Comparison of ENCODE assay signal across 1 cellular context in the genomic region with DNA sequence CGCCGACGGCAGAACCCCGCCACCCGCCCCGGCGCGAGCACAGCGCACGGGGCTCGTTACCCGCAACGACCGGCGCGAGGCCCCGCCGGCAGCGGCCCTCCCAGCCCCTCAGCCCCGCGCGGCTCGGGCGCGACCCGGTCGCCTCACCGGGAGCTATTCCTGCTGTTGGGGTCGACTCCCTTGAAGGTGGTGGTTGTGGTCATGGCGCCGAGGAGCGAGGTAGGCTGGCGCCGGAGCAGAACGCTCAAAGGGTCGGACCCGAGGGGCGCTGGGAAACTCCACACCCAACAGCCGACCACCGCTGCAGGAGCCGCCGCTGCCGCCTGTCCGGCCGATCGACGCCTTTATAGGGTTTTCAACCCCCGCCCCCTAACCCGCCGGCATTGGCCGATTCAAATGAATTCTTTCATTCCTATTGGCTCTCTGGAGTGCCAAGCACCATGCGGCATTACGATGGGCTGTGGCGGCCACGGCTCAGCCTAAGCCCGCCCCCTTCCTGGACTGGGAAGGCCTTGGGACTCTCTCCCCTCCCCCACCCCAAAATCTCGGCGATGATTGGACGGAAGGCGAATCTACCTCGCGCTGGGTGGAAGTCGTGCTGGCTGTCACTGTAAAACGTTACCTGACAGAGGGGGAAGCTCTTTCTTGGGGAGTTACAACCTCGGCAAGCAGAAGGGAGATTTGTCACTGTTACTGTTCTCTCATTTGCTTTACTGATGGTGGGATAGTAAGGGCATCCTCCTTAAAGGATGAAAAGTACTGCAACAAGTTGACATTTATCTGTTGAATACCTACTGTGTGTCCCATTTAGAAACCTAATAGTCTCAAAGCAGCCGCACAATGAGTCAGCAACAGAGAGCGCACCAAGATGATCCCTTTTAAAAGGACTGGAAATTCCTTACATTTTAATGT.
A peak's percentile ranks its signal among the peaks of the same experiment; 100 is the strongest.
TF ChIP-seq lines count a peak whose summit lies in the region.

A gene with protein sequence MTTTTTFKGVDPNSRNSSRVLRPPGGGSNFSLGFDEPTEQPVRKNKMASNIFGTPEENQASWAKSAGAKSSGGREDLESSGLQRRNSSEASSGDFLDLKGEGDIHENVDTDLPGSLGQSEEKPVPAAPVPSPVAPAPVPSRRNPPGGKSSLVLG (minus strand): TSS at position 318 of the 912 bp plus-strand sequence. CDS start 115 bp downstream, at position 203.

TF ChIP-seq in GM12878, 131 proteins besides CTCF, POLR2A, EP300 and RAD21 (continued from another document and continues in another):
- TF ChIP-seq, protein P1, sequence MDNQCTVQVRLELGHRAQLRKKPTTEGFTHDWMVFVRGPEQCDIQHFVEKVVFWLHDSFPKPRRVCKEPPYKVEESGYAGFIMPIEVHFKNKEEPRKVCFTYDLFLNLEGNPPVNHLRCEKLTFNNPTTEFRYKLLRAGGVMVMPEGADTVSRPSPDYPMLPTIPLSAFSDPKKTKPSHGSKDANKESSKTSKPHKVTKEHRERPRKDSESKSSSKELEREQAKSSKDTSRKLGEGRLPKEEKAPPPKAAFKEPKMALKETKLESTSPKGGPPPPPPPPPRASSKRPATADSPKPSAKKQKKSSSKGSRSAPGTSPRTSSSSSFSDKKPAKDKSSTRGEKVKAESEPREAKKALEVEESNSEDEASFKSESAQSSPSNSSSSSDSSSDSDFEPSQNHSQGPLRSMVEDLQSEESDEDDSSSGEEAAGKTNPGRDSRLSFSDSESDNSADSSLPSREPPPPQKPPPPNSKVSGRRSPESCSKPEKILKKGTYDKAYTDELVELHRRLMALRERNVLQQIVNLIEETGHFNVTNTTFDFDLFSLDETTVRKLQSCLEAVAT (IDR thresholded peaks at IDR 0.05): 0 out of 2 replicates have a peak, but pooled peaks have one; percentile 50
- TF ChIP-seq GATAD2B (conservative IDR thresholded peaks at IDR 0.05; ENCODE audit: low read depth): peak; percentile 91
- no peak for TF ChIP-seq PAX8 (IDR thresholded peaks at IDR 0.05)
- no peak for TF ChIP-seq MTA2 (IDR thresholded peaks at IDR 0.05; ENCODE audit: low read depth)
- no peak for TF ChIP-seq MYB (IDR thresholded peaks at IDR 0.05; ENCODE audit: borderline replicate concordance, low read depth, low read length)
- TF ChIP-seq HDAC6 (IDR thresholded peaks at IDR 0.05; ENCODE audit: unreplicated experiment): peak; percentile 95
- TF ChIP-seq, protein P2, sequence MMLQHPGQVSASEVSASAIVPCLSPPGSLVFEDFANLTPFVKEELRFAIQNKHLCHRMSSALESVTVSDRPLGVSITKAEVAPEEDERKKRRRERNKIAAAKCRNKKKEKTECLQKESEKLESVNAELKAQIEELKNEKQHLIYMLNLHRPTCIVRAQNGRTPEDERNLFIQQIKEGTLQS (IDR thresholded peaks at IDR 0.05; ENCODE audit: borderline replicate concordance, extremely low read depth, low read depth, low read length): no peak
- TF ChIP-seq, protein P3, sequence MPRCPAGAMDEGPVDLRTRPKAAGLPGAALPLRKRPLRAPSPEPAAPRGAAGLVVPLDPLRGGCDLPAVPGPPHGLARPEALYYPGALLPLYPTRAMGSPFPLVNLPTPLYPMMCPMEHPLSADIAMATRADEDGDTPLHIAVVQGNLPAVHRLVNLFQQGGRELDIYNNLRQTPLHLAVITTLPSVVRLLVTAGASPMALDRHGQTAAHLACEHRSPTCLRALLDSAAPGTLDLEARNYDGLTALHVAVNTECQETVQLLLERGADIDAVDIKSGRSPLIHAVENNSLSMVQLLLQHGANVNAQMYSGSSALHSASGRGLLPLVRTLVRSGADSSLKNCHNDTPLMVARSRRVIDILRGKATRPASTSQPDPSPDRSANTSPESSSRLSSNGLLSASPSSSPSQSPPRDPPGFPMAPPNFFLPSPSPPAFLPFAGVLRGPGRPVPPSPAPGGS (IDR thresholded peaks at IDR 0.05; ENCODE audit: borderline replicate concordance, insufficient read depth, low read depth, low read length, poor library complexity, severe bottlenecking): peak; percentile 26
- TF ChIP-seq BMI1 (IDR thresholded peaks at IDR 0.05; ENCODE audit: borderline replicate concordance): no peak
- peak; percentile 99 for TF ChIP-seq SP1 (IDR thresholded peaks at IDR 0.05; ENCODE audit: low read depth, low read length)
- no peak for TF ChIP-seq ZZZ3 (IDR thresholded peaks at IDR 0.05; ENCODE audit: control insufficient read depth, insufficient read length, low read depth)
- TF ChIP-seq FOS (IDR thresholded peaks at IDR 0.05; ENCODE audit: borderline replicate concordance, extremely low read depth, insufficient read length): peak; percentile 83
- TF ChIP-seq IKZF2 (IDR thresholded peaks at IDR 0.05): 0 out of 4 replicates have a peak, but pooled peaks of 1 of the 2 experiments have one; percentile 16
- TF ChIP-seq BRCA1 (IDR thresholded peaks at IDR 0.05; ENCODE audit: low read depth, low read length): no peak
- TF ChIP-seq, protein P4, sequence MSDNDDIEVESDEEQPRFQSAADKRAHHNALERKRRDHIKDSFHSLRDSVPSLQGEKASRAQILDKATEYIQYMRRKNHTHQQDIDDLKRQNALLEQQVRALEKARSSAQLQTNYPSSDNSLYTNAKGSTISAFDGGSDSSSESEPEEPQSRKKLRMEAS (IDR thresholded peaks at IDR 0.05; ENCODE audit: low read depth, low read length): peak; percentile 55; the same call in 1 of the 2 replicates
- TF ChIP-seq ZNF24 (IDR thresholded peaks at IDR 0.05): no peak
- peak; percentile 100 for TF ChIP-seq POLR2AphosphoS5 (IDR thresholded peaks at IDR 0.05; ENCODE audit: low read length)
- TF ChIP-seq SMARCA5 (IDR thresholded peaks at IDR 0.05): peak; percentile 60; the same call in 1 of the 2 replicates
- TF ChIP-seq CHD2 (IDR thresholded peaks at IDR 0.05; ENCODE audit: borderline replicate concordance, low read depth, low read length): peak; percentile 95
- TF ChIP-seq ZSCAN29 (IDR thresholded peaks at IDR 0.05): peak; percentile 23; the same call in 1 of the 2 replicates
- peak; percentile 12; the same call in 1 of the 2 replicates for TF ChIP-seq SPI1 (IDR thresholded peaks at IDR 0.05; ENCODE audit: borderline replicate concordance, insufficient read depth, low read depth, low read length)
- TF ChIP-seq CHD1 (IDR thresholded peaks at IDR 0.05; ENCODE audit: low read depth, low read length): peak; percentile 78; the same call in 1 of the 2 replicates
- TF ChIP-seq RFX5 (IDR thresholded peaks at IDR 0.05; ENCODE audit: low read depth, low read length): no peak
- peak; percentile 52 for TF ChIP-seq RUNX3 (IDR thresholded peaks at IDR 0.05; ENCODE audit: low read length)
- TF ChIP-seq, protein P5, sequence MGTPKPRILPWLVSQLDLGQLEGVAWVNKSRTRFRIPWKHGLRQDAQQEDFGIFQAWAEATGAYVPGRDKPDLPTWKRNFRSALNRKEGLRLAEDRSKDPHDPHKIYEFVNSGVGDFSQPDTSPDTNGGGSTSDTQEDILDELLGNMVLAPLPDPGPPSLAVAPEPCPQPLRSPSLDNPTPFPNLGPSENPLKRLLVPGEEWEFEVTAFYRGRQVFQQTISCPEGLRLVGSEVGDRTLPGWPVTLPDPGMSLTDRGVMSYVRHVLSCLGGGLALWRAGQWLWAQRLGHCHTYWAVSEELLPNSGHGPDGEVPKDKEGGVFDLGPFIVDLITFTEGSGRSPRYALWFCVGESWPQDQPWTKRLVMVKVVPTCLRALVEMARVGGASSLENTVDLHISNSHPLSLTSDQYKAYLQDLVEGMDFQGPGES (IDR thresholded peaks at IDR 0.05): peak; percentile 90
- TF ChIP-seq, protein P6, sequence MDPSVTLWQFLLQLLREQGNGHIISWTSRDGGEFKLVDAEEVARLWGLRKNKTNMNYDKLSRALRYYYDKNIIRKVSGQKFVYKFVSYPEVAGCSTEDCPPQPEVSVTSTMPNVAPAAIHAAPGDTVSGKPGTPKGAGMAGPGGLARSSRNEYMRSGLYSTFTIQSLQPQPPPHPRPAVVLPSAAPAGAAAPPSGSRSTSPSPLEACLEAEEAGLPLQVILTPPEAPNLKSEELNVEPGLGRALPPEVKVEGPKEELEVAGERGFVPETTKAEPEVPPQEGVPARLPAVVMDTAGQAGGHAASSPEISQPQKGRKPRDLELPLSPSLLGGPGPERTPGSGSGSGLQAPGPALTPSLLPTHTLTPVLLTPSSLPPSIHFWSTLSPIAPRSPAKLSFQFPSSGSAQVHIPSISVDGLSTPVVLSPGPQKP (IDR thresholded peaks at IDR 0.05; ENCODE audit: low read depth, low read length): no peak
- peak in 1 of 2 experiments; percentile 59; a peak in 1 of 3 replicates for TF ChIP-seq EGR1 (IDR thresholded peaks at IDR 0.05; ENCODE audit: borderline replicate concordance in 1 of 2, low read depth in 2 of 2, low read length in 2 of 2)
- TF ChIP-seq CHD4 (IDR thresholded peaks at IDR 0.05): no peak
- no peak for TF ChIP-seq FOXK2 (IDR thresholded peaks at IDR 0.05)
- TF ChIP-seq, protein P7, sequence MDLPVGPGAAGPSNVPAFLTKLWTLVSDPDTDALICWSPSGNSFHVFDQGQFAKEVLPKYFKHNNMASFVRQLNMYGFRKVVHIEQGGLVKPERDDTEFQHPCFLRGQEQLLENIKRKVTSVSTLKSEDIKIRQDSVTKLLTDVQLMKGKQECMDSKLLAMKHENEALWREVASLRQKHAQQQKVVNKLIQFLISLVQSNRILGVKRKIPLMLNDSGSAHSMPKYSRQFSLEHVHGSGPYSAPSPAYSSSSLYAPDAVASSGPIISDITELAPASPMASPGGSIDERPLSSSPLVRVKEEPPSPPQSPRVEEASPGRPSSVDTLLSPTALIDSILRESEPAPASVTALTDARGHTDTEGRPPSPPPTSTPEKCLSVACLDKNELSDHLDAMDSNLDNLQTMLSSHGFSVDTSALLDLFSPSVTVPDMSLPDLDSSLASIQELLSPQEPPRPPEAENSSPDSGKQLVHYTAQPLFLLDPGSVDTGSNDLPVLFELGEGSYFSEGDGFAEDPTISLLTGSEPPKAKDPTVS (IDR thresholded peaks at IDR 0.05; ENCODE audit: low read depth, low read length): no peak
- no peak for TF ChIP-seq ZNF622 (IDR thresholded peaks at IDR 0.05)
- TF ChIP-seq JUND (IDR thresholded peaks at IDR 0.05; ENCODE audit: low read depth, low read length): no peak
- TF ChIP-seq POU2F2 (IDR thresholded peaks at IDR 0.05; ENCODE audit: borderline replicate concordance, low read depth, low read length): peak; percentile 96
- TF ChIP-seq, protein P8, sequence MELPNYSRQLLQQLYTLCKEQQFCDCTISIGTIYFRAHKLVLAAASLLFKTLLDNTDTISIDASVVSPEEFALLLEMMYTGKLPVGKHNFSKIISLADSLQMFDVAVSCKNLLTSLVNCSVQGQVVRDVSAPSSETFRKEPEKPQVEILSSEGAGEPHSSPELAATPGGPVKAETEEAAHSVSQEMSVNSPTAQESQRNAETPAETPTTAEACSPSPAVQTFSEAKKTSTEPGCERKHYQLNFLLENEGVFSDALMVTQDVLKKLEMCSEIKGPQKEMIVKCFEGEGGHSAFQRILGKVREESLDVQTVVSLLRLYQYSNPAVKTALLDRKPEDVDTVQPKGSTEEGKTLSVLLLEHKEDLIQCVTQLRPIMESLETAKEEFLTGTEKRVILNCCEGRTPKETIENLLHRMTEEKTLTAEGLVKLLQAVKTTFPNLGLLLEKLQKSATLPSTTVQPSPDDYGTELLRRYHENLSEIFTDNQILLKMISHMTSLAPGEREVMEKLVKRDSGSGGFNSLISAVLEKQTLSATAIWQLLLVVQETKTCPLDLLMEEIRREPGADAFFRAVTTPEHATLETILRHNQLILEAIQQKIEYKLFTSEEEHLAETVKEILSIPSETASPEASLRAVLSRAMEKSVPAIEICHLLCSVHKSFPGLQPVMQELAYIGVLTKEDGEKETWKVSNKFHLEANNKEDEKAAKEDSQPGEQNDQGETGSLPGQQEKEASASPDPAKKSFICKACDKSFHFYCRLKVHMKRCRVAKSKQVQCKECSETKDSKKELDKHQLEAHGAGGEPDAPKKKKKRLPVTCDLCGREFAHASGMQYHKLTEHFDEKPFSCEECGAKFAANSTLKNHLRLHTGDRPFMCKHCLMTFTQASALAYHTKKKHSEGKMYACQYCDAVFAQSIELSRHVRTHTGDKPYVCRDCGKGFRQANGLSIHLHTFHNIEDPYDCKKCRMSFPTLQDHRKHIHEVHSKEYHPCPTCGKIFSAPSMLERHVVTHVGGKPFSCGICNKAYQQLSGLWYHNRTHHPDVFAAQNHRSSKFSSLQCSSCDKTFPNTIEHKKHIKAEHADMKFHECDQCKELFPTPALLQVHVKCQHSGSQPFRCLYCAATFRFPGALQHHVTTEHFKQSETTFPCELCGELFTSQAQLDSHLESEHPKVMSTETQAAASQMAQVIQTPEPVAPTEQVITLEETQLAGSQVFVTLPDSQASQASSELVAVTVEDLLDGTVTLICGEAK (IDR thresholded peaks at IDR 0.05; ENCODE audit: borderline replicate concordance): no peak; the same call in 1 of the 2 replicates
- peak; percentile 62 for TF ChIP-seq NR2F1 (conservative IDR thresholded peaks at IDR 0.05)
- TF ChIP-seq SREBF2 (IDR thresholded peaks at IDR 0.05; ENCODE audit: low read length): no peak
- TF ChIP-seq ATF7 (IDR thresholded peaks at IDR 0.05; ENCODE audit: low read depth): no peak
- TF ChIP-seq, protein P9, sequence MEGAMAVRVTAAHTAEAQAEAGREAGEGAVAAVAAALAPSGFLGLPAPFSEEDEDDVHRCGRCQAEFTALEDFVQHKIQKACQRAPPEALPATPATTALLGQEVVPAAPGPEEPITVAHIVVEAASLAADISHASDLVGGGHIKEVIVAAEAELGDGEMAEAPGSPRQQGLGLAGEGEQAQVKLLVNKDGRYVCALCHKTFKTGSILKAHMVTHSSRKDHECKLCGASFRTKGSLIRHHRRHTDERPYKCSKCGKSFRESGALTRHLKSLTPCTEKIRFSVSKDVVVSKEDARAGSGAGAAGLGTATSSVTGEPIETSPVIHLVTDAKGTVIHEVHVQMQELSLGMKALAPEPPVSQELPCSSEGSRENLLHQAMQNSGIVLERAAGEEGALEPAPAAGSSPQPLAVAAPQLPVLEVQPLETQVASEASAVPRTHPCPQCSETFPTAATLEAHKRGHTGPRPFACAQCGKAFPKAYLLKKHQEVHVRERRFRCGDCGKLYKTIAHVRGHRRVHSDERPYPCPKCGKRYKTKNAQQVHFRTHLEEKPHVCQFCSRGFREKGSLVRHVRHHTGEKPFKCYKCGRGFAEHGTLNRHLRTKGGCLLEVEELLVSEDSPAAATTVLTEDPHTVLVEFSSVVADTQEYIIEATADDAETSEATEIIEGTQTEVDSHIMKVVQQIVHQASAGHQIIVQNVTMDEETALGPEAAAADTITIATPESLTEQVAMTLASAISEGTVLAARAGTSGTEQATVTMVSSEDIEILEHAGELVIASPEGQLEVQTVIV (IDR thresholded peaks at IDR 0.05; ENCODE audit: borderline replicate concordance, partially characterized antibody): peak; percentile 47
- peak; percentile 49; the same call in 1 of the 2 replicates for TF ChIP-seq NBN (IDR thresholded peaks at IDR 0.05)
- TF ChIP-seq KLF5 (IDR thresholded peaks at IDR 0.05; ENCODE audit: partially characterized antibody): peak; percentile 80
- no peak for TF ChIP-seq SUZ12 (IDR thresholded peaks at IDR 0.05; ENCODE audit: unreplicated experiment)
- TF ChIP-seq SUPT20H (IDR thresholded peaks at IDR 0.05; ENCODE audit: borderline replicate concordance, control insufficient read depth, low read depth, low read length): no peak
- TF ChIP-seq KDM1A (IDR thresholded peaks at IDR 0.05; ENCODE audit: borderline replicate concordance): no peak
- no peak for TF ChIP-seq CBX3 (IDR thresholded peaks at IDR 0.05; ENCODE audit: borderline replicate concordance, low read depth)
